Comparison of ENCODE assay signal across 15 cellular contexts in genomic region chr6:73079978-73080377, GRCh38.
DNase-seq lines count a peak whose midpoint lies in the region; ATAC-seq and TF ChIP-seq lines count a peak whose summit lies in the region.
"Had no signal": no experiment of that assay in that cellular context is flagged by ENCODE, and none has a peak within 500 bp of the region (broad histone marks: within the 10 kb centered on the region; RNA-seq: fewer than 3 reads in every experiment).

No MANE protein-coding gene starts in this region.

- CTCF ChIA-PET in activated CD8-positive, alpha-beta T cell treated with anti-CD3 and anti-CD28 coated beads for 36 hours (lab: Charles Lee), result no interaction called here
- CTCF ChIA-PET in activated CD8-positive, alpha-beta T cell treated with anti-CD3 and anti-CD28 coated beads, Interleukin-2, amount 10 ng/mL, durations not matched to agents 7 days and 5 days (lab: Charles Lee), result no interaction called here
- CTCF ChIA-PET in Panc1 (lab: Charles Lee), result no interaction called here

- no peak overlapping the region for H3K27ac Mint-ChIP-seq in activated CD8-positive, alpha-beta T cell treated with anti-CD3 and anti-CD28 coated beads for 36 hours
- H3K27ac Mint-ChIP-seq in activated CD8-positive, alpha-beta T cell treated with anti-CD3 and anti-CD28 coated beads, Interleukin-2, amount 10 ng/mL, durations not matched to agents 7 days and 5 days, result no peak overlapping the region
- H3K27ac Mint-ChIP-seq: activated naive CD4-positive, alpha-beta T cell treated with anti-CD3 and anti-CD28 coated beads for 36 hours had no signal

- H3K9ac ChIP-seq in smooth muscle cell (ENCODE audit: low read depth), result no peak overlapping the region

- peak overlapping the region; percentile 81 for H3K4me2 ChIP-seq in smooth muscle cell

- H3K36me3 ChIP-seq in Panc1 (ENCODE audit: control insufficient read depth, insufficient read depth, low read length) (no peaks in the 10 kb centered on the region), smooth muscle cell (ENCODE audit: low read depth) (no peaks in the 10 kb centered on the region)

- H3K4me3 ChIP-seq in Panc1 (ENCODE audit: low read depth in 2 of 2, low read length in 2 of 2) (no peak overlapping the region), smooth muscle cell (no peak overlapping the region)
- H3K4me3 ChIP-seq: coronary artery, K562 had no signal

- H3K27ac ChIP-seq in Panc1 (ENCODE audit: low read length) (peak overlapping the region; percentile 71), smooth muscle cell (ENCODE audit: low read depth) (peak overlapping the region; percentile 84)
- H3K27ac ChIP-seq: coronary artery had no signal

- no peak overlapping the region for H3K4me3 Mint-ChIP-seq in activated CD8-positive, alpha-beta T cell treated with anti-CD3 and anti-CD28 coated beads for 36 hours
- H3K4me3 Mint-ChIP-seq in activated CD8-positive, alpha-beta T cell treated with anti-CD3 and anti-CD28 coated beads, Interleukin-2, amount 10 ng/mL, durations not matched to agents 7 days and 5 days, result no peak overlapping the region
- H3K4me3 Mint-ChIP-seq: activated naive CD4-positive, alpha-beta T cell treated with anti-CD3 and anti-CD28 coated beads for 36 hours had no signal

- no peaks in the 10 kb centered on the region for H3K27me3 Mint-ChIP-seq in activated CD8-positive, alpha-beta T cell treated with anti-CD3 and anti-CD28 coated beads for 36 hours
- H3K27me3 Mint-ChIP-seq in activated CD8-positive, alpha-beta T cell treated with anti-CD3 and anti-CD28 coated beads, Interleukin-2, amount 10 ng/mL, durations not matched to agents 7 days and 5 days (ENCODE audit: low read depth), result no peaks in the 10 kb centered on the region

- no peaks in the 10 kb centered on the region for H4K20me1 ChIP-seq in smooth muscle cell (ENCODE audit: low read depth)

- peaks cover 19% of the 10 kb centered on the region for H3K4me1 ChIP-seq in Panc1 (ENCODE audit: control insufficient read depth, insufficient read depth, low read length)
- peaks cover 13% of the 10 kb centered on the region for H3K4me1 ChIP-seq in smooth muscle cell (ENCODE audit: low read depth)

- H3F3A ChIP-seq in smooth muscle cell (ENCODE audit: low read depth), result peaks cover 17% of the 10 kb centered on the region

- WGBS in smooth muscle cell (ENCODE audit: low lambda C conversion rate), result 59% methylated on average over 3 of the region's 3 CpGs

- no peak for TF ChIP-seq CTCF in activated CD8-positive, alpha-beta T cell treated with anti-CD3 and anti-CD28 coated beads for 36 hours (IDR thresholded peaks at IDR 0.05)
- TF ChIP-seq CTCF in Panc1 (IDR thresholded peaks at IDR 0.05), result no peak
- no peak for TF ChIP-seq CTCF in smooth muscle cell (IDR thresholded peaks at IDR 0.05; ENCODE audit: borderline replicate concordance, insufficient read depth, poor library complexity, severe bottlenecking)

- ATAC-seq in activated CD8-positive, alpha-beta T cell treated with anti-CD3 and anti-CD28 coated beads for 36 hours, result peak; percentile 53
- ATAC-seq in activated CD8-positive, alpha-beta T cell treated with anti-CD3 and anti-CD28 coated beads, Interleukin-2, amount 10 ng/mL, durations not matched to agents 7 days and 5 days, result no peak
- peak; percentile 64 for ATAC-seq in HG02798 (IDR thresholded peaks at IDR 0.05; ENCODE audit: poor library complexity, unreplicated experiment)
- ATAC-seq in Panc1, result peak; percentile 83
- ATAC-seq: K562 had no signal

- peaks cover 3% of the 10 kb centered on the region for H3K36me3 Mint-ChIP-seq in activated CD8-positive, alpha-beta T cell treated with anti-CD3 and anti-CD28 coated beads for 36 hours (ENCODE audit: low read depth)
- H3K36me3 Mint-ChIP-seq in activated CD8-positive, alpha-beta T cell treated with anti-CD3 and anti-CD28 coated beads, Interleukin-2, amount 10 ng/mL, durations not matched to agents 7 days and 5 days (ENCODE audit: low read depth), result no peaks in the 10 kb centered on the region

- POLR2A ChIA-PET in activated CD8-positive, alpha-beta T cell treated with anti-CD3 and anti-CD28 coated beads for 36 hours (lab: Charles Lee), result interaction anchor here (0.6 kb wide), 1 partner anchor 568 kb away, joined by 3 read pairs; no protein-coding TSS in a partner anchor
- POLR2A ChIA-PET in activated CD8-positive, alpha-beta T cell treated with anti-CD3 and anti-CD28 coated beads, Interleukin-2, amount 10 ng/mL, durations not matched to agents 7 days and 5 days (lab: Charles Lee), result no interaction called here
- POLR2A ChIA-PET in Panc1 (lab: Charles Lee), result interaction anchor here (0.6 kb wide), 1 partner anchor 172 kb away, joined by 3 read pairs; no protein-coding TSS in a partner anchor

- H3K27me3 ChIP-seq in Panc1 (ENCODE audit: control insufficient read depth, insufficient read depth, low read length), result no peaks in the 10 kb centered on the region
- H3K27me3 ChIP-seq in smooth muscle cell (ENCODE audit: low read depth), result no peaks in the 10 kb centered on the region

- no peaks in the 10 kb centered on the region for H3K9me3 Mint-ChIP-seq in activated CD8-positive, alpha-beta T cell treated with anti-CD3 and anti-CD28 coated beads for 36 hours
- H3K9me3 Mint-ChIP-seq in activated CD8-positive, alpha-beta T cell treated with anti-CD3 and anti-CD28 coated beads, Interleukin-2, amount 10 ng/mL, durations not matched to agents 7 days and 5 days (ENCODE audit: insufficient read depth), result no peaks in the 10 kb centered on the region
- H3K9me3 Mint-ChIP-seq: activated naive CD4-positive, alpha-beta T cell treated with anti-CD3 and anti-CD28 coated beads for 36 hours had no signal

- no peak overlapping the region for H2AFZ ChIP-seq in smooth muscle cell (ENCODE audit: low read depth)

- intact Hi-C loops in activated CD8-positive, alpha-beta T cell treated with anti-CD3 and anti-CD28 coated beads for 36 hours (cut with micrococcal nuclease), result no loop called here
- intact Hi-C loops in Panc1 (cut with micrococcal nuclease; ENCODE audit: unreplicated experiment), result no loop called here

- no TSS peak for BruUV-seq in Panc1 (replicated peaks; lab: Mats Ljungman, UMichigan)

- H3K4me1 Mint-ChIP-seq in activated CD8-positive, alpha-beta T cell treated with anti-CD3 and anti-CD28 coated beads for 36 hours (ENCODE audit: low read depth), result peaks cover 8% of the 10 kb centered on the region
- no peaks in the 10 kb centered on the region for H3K4me1 Mint-ChIP-seq in activated CD8-positive, alpha-beta T cell treated with anti-CD3 and anti-CD28 coated beads, Interleukin-2, amount 10 ng/mL, durations not matched to agents 7 days and 5 days (ENCODE audit: low read depth)

- H3K9me3 ChIP-seq in Panc1 (ENCODE audit: control insufficient read depth, insufficient read depth, low read depth, low read length) (no peaks in the 10 kb centered on the region), smooth muscle cell (replicated peaks; ENCODE audit: low read depth) (no peaks in the 10 kb centered on the region)

- H3K79me2 ChIP-seq in smooth muscle cell (ENCODE audit: low read depth), result no peaks in the 10 kb centered on the region

- in situ Hi-C loops in Panc1 (cut with HindIII; ENCODE audit: low pct_unique_long_range_greater_than_20kb, low sequenced_read_pairs), result no loop called here

- DNase-seq in activated CD8-positive, alpha-beta T cell treated with anti-CD3 and anti-CD28 coated beads for 36 hours, result no peak
- DNase-seq in activated CD8-positive, alpha-beta T cell treated with anti-CD3 and anti-CD28 coated beads, Interleukin-2, amount 10 ng/mL, durations not matched to agents 7 days and 5 days, result no peak
- DNase-seq in Panc1 (ENCODE audit: low read depth, low spot score) (peak; percentile 70), smooth muscle cell (lab: John Stamatoyannopoulos, UW; ENCODE audit: unreplicated experiment) (no peak), T-helper 9 cell (no peak), DMS79 treated with DMSO at 0.1 percent for 48 hours (lab: John Stamatoyannopoulos, UW) (no peak), NCI-H748 (lab: John Stamatoyannopoulos, UW; ENCODE audit: unreplicated experiment) (no peak)
- DNase-seq: activated CD4-positive, CD25-positive, alpha-beta regulatory T cell treated with anti-CD3 and anti-CD28 coated beads, Interleukin-2, amount 50 U/mL, for 72 hours; activated naive CD4-positive, alpha-beta T cell treated with anti-CD3 and anti-CD28 coated beads for 36 hours; DMS79; NCI-H2171; Right ventricle myocardium superior had no signal
